1 cellular context compared by ENCODE assay signal in genomic region chr11:94493443-94494199, GRCh38.
TF ChIP-seq lines count a peak whose summit lies in the region.

ANKRD49 (plus strand) TSS chr11:94493984; CDS start chr11:94496694, 2,710 bp downstream.
MRE11 (minus strand) TSS chr11:94493844; CDS start chr11:94492801, 1,043 bp downstream.

TF ChIP-seq in HepG2, 621 proteins besides CTCF, POLR2A, EP300 and RAD21 (continued from another document and continues in another):
- TF ChIP-seq HNF1B (CRISPR knock-in tag; IDR thresholded peaks at IDR 0.05) (peak; percentile 61), ZXDC (CRISPR knock-in tag; IDR thresholded peaks at IDR 0.05) (0 out of 2 replicates have a peak, but pooled peaks have one; percentile 32), TCF12 (IDR thresholded peaks at IDR 0.05) (no peak), TCF12 (CRISPR knock-in tag; IDR thresholded peaks at IDR 0.05) (0 out of 2 replicates have a peak, but pooled peaks have one; percentile 27), TFAP4 (IDR thresholded peaks at IDR 0.05; ENCODE audit: borderline replicate concordance, low read depth) (peak; percentile 53; the same call in 1 of the 2 replicates), NFE2 (CRISPR knock-in tag; IDR thresholded peaks at IDR 0.05) (no peak), ZSCAN9 (CRISPR knock-in tag; IDR thresholded peaks at IDR 0.05; ENCODE audit: borderline replicate concordance) (peak; percentile 41; the same call in 1 of the 2 replicates), ZNF326 (CRISPR knock-in tag; IDR thresholded peaks at IDR 0.05; ENCODE audit: borderline replicate concordance) (no peak), ZNF362 (CRISPR knock-in tag; IDR thresholded peaks at IDR 0.05; ENCODE audit: borderline replicate concordance) (peak; percentile 7; the same call in 1 of the 2 replicates), ZNF350 (CRISPR knock-in tag; IDR thresholded peaks at IDR 0.05; ENCODE audit: borderline replicate concordance, low read depth) (peak; percentile 54; the same call in 1 of the 2 replicates), CENPBD1 (CRISPR knock-in tag; IDR thresholded peaks at IDR 0.05; ENCODE audit: borderline replicate concordance, low read depth) (no peak), ELF3 (CRISPR knock-in tag; IDR thresholded peaks at IDR 0.05) (peak; percentile 57; the same call in 1 of the 2 replicates), ZSCAN31 (CRISPR knock-in tag; IDR thresholded peaks at IDR 0.05; ENCODE audit: low read depth) (peak; percentile 33; the same call in 1 of the 2 replicates), GATAD1 (CRISPR knock-in tag; IDR thresholded peaks at IDR 0.05) (peak; percentile 87), ZNF782 (CRISPR knock-in tag; IDR thresholded peaks at IDR 0.05; ENCODE audit: borderline replicate concordance) (peak; percentile 16; the same call in 1 of the 2 replicates), TCF7 (IDR thresholded peaks at IDR 0.05; ENCODE audit: low read depth) (0 out of 2 replicates have a peak, but pooled peaks have one; percentile 26), NR0B2 (CRISPR knock-in tag; IDR thresholded peaks at IDR 0.05) (no peak), IKZF4 (CRISPR knock-in tag; IDR thresholded peaks at IDR 0.05; ENCODE audit: borderline replicate concordance, low read depth, not compliant biosample characterization) (peak; percentile 58), HBP1 (CRISPR knock-in tag; IDR thresholded peaks at IDR 0.05; ENCODE audit: low read depth) (peak; percentile 76; the same call in 1 of the 2 replicates), NBN (conservative IDR thresholded peaks at IDR 0.05) (no peak), TERF1 (CRISPR knock-in tag; IDR thresholded peaks at IDR 0.05) (no peak), UBTF (CRISPR knock-in tag; IDR thresholded peaks at IDR 0.05) (peak; percentile 62), ZNF230 (CRISPR knock-in tag; IDR thresholded peaks at IDR 0.05) (0 out of 2 replicates have a peak, but pooled peaks have one; percentile 24), ZBTB14 (CRISPR knock-in tag; IDR thresholded peaks at IDR 0.05) (no peak), ZBTB26 (CRISPR knock-in tag; IDR thresholded peaks at IDR 0.05; ENCODE audit: borderline replicate concordance) (no peak), HDAC1 (CRISPR knock-in tag; IDR thresholded peaks at IDR 0.05) (peak; percentile 67; the same call in 1 of the 2 replicates), SIN3A (IDR thresholded peaks at IDR 0.05; ENCODE audit: borderline replicate concordance, low read depth, low read length) (peak; percentile 96), ZNF138 (CRISPR knock-in tag; IDR thresholded peaks at IDR 0.05; ENCODE audit: low read depth) (no peak), GMEB1 (CRISPR knock-in tag; IDR thresholded peaks at IDR 0.05; ENCODE audit: borderline replicate concordance) (peak; percentile 82; the same call in 1 of the 2 replicates), MNT (IDR thresholded peaks at IDR 0.05) (peak; percentile 22; the same call in 1 of the 2 replicates), THAP11 (CRISPR knock-in tag; IDR thresholded peaks at IDR 0.05) (peak; percentile 56), CENPX (CRISPR knock-in tag; IDR thresholded peaks at IDR 0.05) (no peak), AGO2 (optimal IDR thresholded peaks at IDR 0.05; ENCODE audit: low read depth, low read length) (peak; percentile 65), ZNF564 (CRISPR knock-in tag; IDR thresholded peaks at IDR 0.05) (0 out of 2 replicates have a peak, but pooled peaks have one; percentile 30), ZNF451 (CRISPR knock-in tag; IDR thresholded peaks at IDR 0.05) (peak; percentile 74; the same call in 1 of the 2 replicates), ELF1 (CRISPR knock-in tag; IDR thresholded peaks at IDR 0.05) (peak; percentile 97), DBP (CRISPR knock-in tag; IDR thresholded peaks at IDR 0.05; ENCODE audit: not compliant biosample characterization) (no peak)
